31 cellular contexts compared by ENCODE assay signal in the genomic region with DNA sequence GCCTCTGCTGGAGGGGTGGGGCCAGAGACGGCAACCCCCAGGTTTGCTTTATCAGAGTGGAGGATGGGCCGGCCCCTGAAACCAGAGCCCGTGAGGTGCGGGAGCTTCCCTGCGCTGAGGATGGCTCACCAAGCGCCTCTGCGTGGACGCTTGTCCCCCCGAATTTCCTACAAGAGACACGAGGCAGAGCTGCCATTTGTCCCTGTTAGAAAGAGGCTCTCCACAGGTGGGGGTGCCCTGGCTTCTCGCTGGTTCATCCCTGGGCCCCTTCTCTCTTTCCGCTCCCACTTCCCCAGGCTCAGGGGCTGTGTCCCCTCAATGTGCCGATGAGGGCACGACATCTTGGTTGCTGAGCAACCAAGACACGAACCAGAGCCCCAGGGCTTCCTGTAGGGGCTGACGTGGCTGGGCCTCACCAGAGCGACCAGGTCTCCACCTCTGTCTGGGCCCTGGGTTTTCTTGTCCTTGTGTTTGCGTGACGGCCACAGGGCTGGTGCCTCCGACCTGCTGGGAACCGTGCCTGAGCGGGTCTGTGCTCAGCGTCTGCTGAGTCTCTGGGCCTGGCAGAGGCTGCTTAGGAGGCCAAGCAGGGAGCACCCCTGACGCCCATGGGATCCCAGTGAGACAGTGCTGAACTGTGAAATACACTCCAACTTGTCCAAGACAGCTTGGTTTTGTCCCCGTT.
"Had no signal": no experiment of that assay in that cellular context is flagged by ENCODE, and none has a peak within 500 bp of the region (broad histone marks: within the 10 kb centered on the region; RNA-seq: fewer than 3 reads in every experiment).

No MANE protein-coding gene starts in this region.

- H3K4me1 Mint-ChIP-seq: activated CD4-positive, alpha-beta T cell treated with anti-CD3 and anti-CD28 coated beads for 36 hours; activated CD8-positive, alpha-beta memory T cell treated with anti-CD3 and anti-CD28 coated beads, Interleukin-2, amount 10 ng/mL, durations not matched to agents 7 days and 5 days; activated naive CD4-positive, alpha-beta T cell treated with anti-CD3 and anti-CD28 coated beads, Interleukin-2, amount 10 ng/mL, durations not matched to agents 7 days and 5 days; activated naive CD8-positive, alpha-beta T cell treated with anti-CD3 and anti-CD28 coated beads, Interleukin-2, amount 10 ng/mL, durations not matched to agents 7 days and 5 days; brain; stimulated activated effector memory CD8-positive, alpha-beta T cell treated with anti-CD3 and anti-CD28 coated beads, Interleukin-12 subunit alpha, Interleukin-12 subunit beta, amount 100 ng/mL, for 72 hours had no signal

- H2AFZ ChIP-seq: hepatocyte had no signal

- H3K36me3 ChIP-seq: ascending aorta, cardiac muscle cell, colonic mucosa, gastrocnemius medialis, pancreas, sigmoid colon, suprapubic skin, tibial artery had no signal

- H3K27me3 Mint-ChIP-seq: activated CD8-positive, alpha-beta memory T cell treated with anti-CD3 and anti-CD28 coated beads, Interleukin-2, amount 10 ng/mL, durations not matched to agents 7 days and 5 days; activated naive CD8-positive, alpha-beta T cell treated with anti-CD3 and anti-CD28 coated beads, Interleukin-2, amount 10 ng/mL, durations not matched to agents 7 days and 5 days had no signal

- H3K9me3 Mint-ChIP-seq: activated naive CD4-positive, alpha-beta T cell treated with anti-CD3 and anti-CD28 coated beads, Interleukin-2, amount 10 ng/mL, durations not matched to agents 7 days and 5 days; activated naive CD8-positive, alpha-beta T cell treated with anti-CD3 and anti-CD28 coated beads, Interleukin-2, amount 10 ng/mL, durations not matched to agents 7 days and 5 days; effector memory CD8-positive, alpha-beta T cell; stimulated activated effector memory CD8-positive, alpha-beta T cell treated with anti-CD3 and anti-CD28 coated beads, Interleukin-12 subunit alpha, Interleukin-12 subunit beta, amount 100 ng/mL, for 72 hours; T-helper 2 cell treated with Interferon-gamma antibody and Interleukin-4, amounts not matched to agents 5 μg/mL and 100 μg/mL, for 36 hours had no signal

- H3K9me3 ChIP-seq: ascending aorta, colonic mucosa, gastrocnemius medialis, pancreas, psoas muscle, sigmoid colon, suprapubic skin had no signal

- ATAC-seq: activated CD4-positive, alpha-beta T cell treated with anti-CD3 and anti-CD28 coated beads for 36 hours; activated CD8-positive, alpha-beta memory T cell treated with anti-CD3 and anti-CD28 coated beads, Interleukin-2, amount 10 ng/mL, durations not matched to agents 7 days and 5 days; activated CD8-positive, alpha-beta T cell treated with anti-CD3 and anti-CD28 coated beads, Interleukin-2, amount 10 ng/mL, durations not matched to agents 7 days and 5 days; effector memory CD8-positive, alpha-beta T cell; gastrocnemius medialis; left colon; pancreas; psoas muscle; stimulated activated effector memory CD8-positive, alpha-beta T cell treated with anti-CD3 and anti-CD28 coated beads, Interleukin-12 subunit alpha, Interleukin-12 subunit beta, amount 100 ng/mL, for 72 hours had no signal

- H3K4me3 ChIP-seq: ascending aorta, cardiac muscle cell, colonic mucosa, dorsolateral prefrontal cortex, gastrocnemius medialis, hepatocyte, pancreas, psoas muscle, sigmoid colon, suprapubic skin, tibial artery had no signal

- H3K4me1 ChIP-seq: ascending aorta, colonic mucosa, gastrocnemius medialis, pancreas, psoas muscle, sigmoid colon, tibial artery had no signal

- H3K27ac ChIP-seq: ascending aorta, cardiac muscle cell, colonic mucosa, dorsolateral prefrontal cortex, gastrocnemius medialis, hepatocyte, pancreas, psoas muscle, sigmoid colon, suprapubic skin, tibial artery had no signal

- H3K4me3 Mint-ChIP-seq: activated CD4-positive, alpha-beta T cell treated with anti-CD3 and anti-CD28 coated beads for 36 hours; activated CD8-positive, alpha-beta memory T cell treated with anti-CD3 and anti-CD28 coated beads, Interleukin-2, amount 10 ng/mL, durations not matched to agents 7 days and 5 days; activated CD8-positive, alpha-beta T cell treated with anti-CD3 and anti-CD28 coated beads, Interleukin-2, amount 10 ng/mL, durations not matched to agents 7 days and 5 days; activated naive CD4-positive, alpha-beta T cell treated with anti-CD3 and anti-CD28 coated beads, Interleukin-2, amount 10 ng/mL, durations not matched to agents 7 days and 5 days; activated naive CD8-positive, alpha-beta T cell treated with anti-CD3 and anti-CD28 coated beads, Interleukin-2, amount 10 ng/mL, durations not matched to agents 7 days and 5 days; brain; effector memory CD8-positive, alpha-beta T cell; nephron progenitor cell; stimulated activated effector memory CD8-positive, alpha-beta T cell treated with anti-CD3 and anti-CD28 coated beads, Interleukin-12 subunit alpha, Interleukin-12 subunit beta, amount 100 ng/mL, for 72 hours; T-helper 2 cell treated with Interferon-gamma antibody and Interleukin-4, amounts not matched to agents 5 μg/mL and 100 μg/mL, for 36 hours had no signal

- DNase-seq: activated CD4-positive, alpha-beta T cell treated with anti-CD3 and anti-CD28 coated beads for 36 hours; activated CD4-positive, CD25-positive, alpha-beta regulatory T cell; activated CD8-positive, alpha-beta memory T cell treated with anti-CD3 and anti-CD28 coated beads, Interleukin-2, amount 10 ng/mL, durations not matched to agents 7 days and 5 days; activated CD8-positive, alpha-beta T cell treated with anti-CD3 and anti-CD28 coated beads, Interleukin-2, amount 10 ng/mL, durations not matched to agents 7 days and 5 days; activated gamma-delta T cell; activated naive CD4-positive, alpha-beta T cell treated with anti-CD3 and anti-CD28 coated beads, Interleukin-2, amount 10 ng/mL, durations not matched to agents 7 days and 5 days; activated naive CD8-positive, alpha-beta T cell treated with anti-CD3 and anti-CD28 coated beads, Interleukin-2, amount 10 ng/mL, durations not matched to agents 7 days and 5 days; cerebellar nuclear complex; colonic mucosa; dorsolateral prefrontal cortex; effector memory CD8-positive, alpha-beta T cell; erythroblast; gastrocnemius medialis; left colon; nephron progenitor cell; pancreas; psoas muscle; sigmoid colon; small intestine; stimulated activated CD4-positive, alpha-beta T cell treated with anti-CD3 and anti-CD28 coated beads, Interleukin-4, amount 100 ng/mL, for 24 hours; T-helper 1 cell; tibial artery had no signal

- FAIRE-seq: keratinocyte, pancreas, small intestine, urothelium cell line had no signal

- H3K27me3 ChIP-seq: ascending aorta, cardiac muscle cell, colonic mucosa, hepatocyte, pancreas, sigmoid colon had no signal

- H3K4me2 ChIP-seq: hepatocyte had no signal

- H3K27ac Mint-ChIP-seq: activated CD4-positive, alpha-beta T cell treated with anti-CD3 and anti-CD28 coated beads for 36 hours; activated CD8-positive, alpha-beta memory T cell treated with anti-CD3 and anti-CD28 coated beads, Interleukin-2, amount 10 ng/mL, durations not matched to agents 7 days and 5 days; activated CD8-positive, alpha-beta T cell treated with anti-CD3 and anti-CD28 coated beads, Interleukin-2, amount 10 ng/mL, durations not matched to agents 7 days and 5 days; activated naive CD4-positive, alpha-beta T cell treated with anti-CD3 and anti-CD28 coated beads, Interleukin-2, amount 10 ng/mL, durations not matched to agents 7 days and 5 days; activated naive CD8-positive, alpha-beta T cell treated with anti-CD3 and anti-CD28 coated beads, Interleukin-2, amount 10 ng/mL, durations not matched to agents 7 days and 5 days; nephron progenitor cell; stimulated activated effector memory CD8-positive, alpha-beta T cell treated with anti-CD3 and anti-CD28 coated beads, Interleukin-12 subunit alpha, Interleukin-12 subunit beta, amount 100 ng/mL, for 72 hours; T-helper 2 cell treated with Interferon-gamma antibody and Interleukin-4, amounts not matched to agents 5 μg/mL and 100 μg/mL, for 36 hours had no signal

- H3K79me2 ChIP-seq: hepatocyte had no signal
